In the genomic region with DNA sequence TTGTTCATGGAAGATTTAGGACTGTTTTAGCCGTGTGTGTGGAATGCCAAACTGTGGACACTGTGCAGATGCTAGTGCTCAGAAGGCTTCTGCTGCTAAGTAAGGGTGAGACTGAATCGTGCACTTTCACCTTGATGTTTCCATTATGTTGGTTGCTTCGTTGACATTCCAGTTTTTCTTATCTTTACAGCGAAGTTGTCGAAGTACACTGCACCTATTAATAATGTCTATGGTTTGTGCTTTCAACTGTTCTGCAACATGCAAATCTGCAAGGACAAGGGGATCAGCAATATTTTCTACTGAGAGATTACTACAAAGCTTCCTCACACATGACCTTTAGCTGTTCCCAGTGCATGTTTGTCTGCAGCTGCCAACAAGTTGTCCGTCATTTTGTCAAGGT, we compare ENCODE assay signal across 1 cellular context.
TF ChIP-seq lines count a peak whose summit lies in the region.

No MANE protein-coding gene starts in this region.

TF ChIP-seq in HepG2, 621 proteins besides CTCF, POLR2A, EP300 and RAD21 (continued from another document and continues in another):
- TF ChIP-seq, protein P1, sequence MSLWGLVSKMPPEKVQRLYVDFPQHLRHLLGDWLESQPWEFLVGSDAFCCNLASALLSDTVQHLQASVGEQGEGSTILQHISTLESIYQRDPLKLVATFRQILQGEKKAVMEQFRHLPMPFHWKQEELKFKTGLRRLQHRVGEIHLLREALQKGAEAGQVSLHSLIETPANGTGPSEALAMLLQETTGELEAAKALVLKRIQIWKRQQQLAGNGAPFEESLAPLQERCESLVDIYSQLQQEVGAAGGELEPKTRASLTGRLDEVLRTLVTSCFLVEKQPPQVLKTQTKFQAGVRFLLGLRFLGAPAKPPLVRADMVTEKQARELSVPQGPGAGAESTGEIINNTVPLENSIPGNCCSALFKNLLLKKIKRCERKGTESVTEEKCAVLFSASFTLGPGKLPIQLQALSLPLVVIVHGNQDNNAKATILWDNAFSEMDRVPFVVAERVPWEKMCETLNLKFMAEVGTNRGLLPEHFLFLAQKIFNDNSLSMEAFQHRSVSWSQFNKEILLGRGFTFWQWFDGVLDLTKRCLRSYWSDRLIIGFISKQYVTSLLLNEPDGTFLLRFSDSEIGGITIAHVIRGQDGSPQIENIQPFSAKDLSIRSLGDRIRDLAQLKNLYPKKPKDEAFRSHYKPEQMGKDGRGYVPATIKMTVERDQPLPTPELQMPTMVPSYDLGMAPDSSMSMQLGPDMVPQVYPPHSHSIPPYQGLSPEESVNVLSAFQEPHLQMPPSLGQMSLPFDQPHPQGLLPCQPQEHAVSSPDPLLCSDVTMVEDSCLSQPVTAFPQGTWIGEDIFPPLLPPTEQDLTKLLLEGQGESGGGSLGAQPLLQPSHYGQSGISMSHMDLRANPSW (CRISPR knock-in tag; IDR thresholded peaks at IDR 0.05; ENCODE audit: borderline replicate concordance), result no peak
- TF ChIP-seq RORA (CRISPR knock-in tag; IDR thresholded peaks at IDR 0.05) (no peak), SNAPC4 (CRISPR knock-in tag; IDR thresholded peaks at IDR 0.05) (peak; percentile 84; the same call in 1 of the 2 replicates), ZNF264 (CRISPR knock-in tag; IDR thresholded peaks at IDR 0.05) (0 out of 2 replicates have a peak, but pooled peaks have one; percentile 30), KDM3A (CRISPR knock-in tag; IDR thresholded peaks at IDR 0.05; ENCODE audit: low read depth) (no peak), NCOR1 (IDR thresholded peaks at IDR 0.05; ENCODE audit: borderline replicate concordance, low read length) (peak; percentile 55; the same call in 1 of the 2 replicates), GRHL1 (CRISPR knock-in tag; conservative IDR thresholded peaks at IDR 0.05) (no peak), ZKSCAN1 (IDR thresholded peaks at IDR 0.05; ENCODE audit: low read length) (no peak), ZNF30 (CRISPR knock-in tag; IDR thresholded peaks at IDR 0.05) (no peak), HOMEZ (CRISPR knock-in tag; IDR thresholded peaks at IDR 0.05; ENCODE audit: low read depth) (peak; percentile 48; the same call in 1 of the 2 replicates), ZNF292 (CRISPR knock-in tag; IDR thresholded peaks at IDR 0.05; ENCODE audit: borderline replicate concordance, low read depth) (peak; percentile 88), ZBED4 (CRISPR knock-in tag; IDR thresholded peaks at IDR 0.05; ENCODE audit: borderline replicate concordance) (no peak), FOXP1 (IDR thresholded peaks at IDR 0.05) (no peak), FOXP1 (CRISPR knock-in tag; IDR thresholded peaks at IDR 0.05) (peak; percentile 48; the same call in 1 of the 2 replicates), ZNF781 (CRISPR knock-in tag; IDR thresholded peaks at IDR 0.05; ENCODE audit: borderline replicate concordance, not compliant biosample characterization) (no peak), RFXAP (CRISPR knock-in tag; IDR thresholded peaks at IDR 0.05; ENCODE audit: borderline replicate concordance) (0 out of 2 replicates have a peak, but pooled peaks have one; percentile 19), GTF2F1 (IDR thresholded peaks at IDR 0.05; ENCODE audit: low read length) (no peak), ZNF138 (CRISPR knock-in tag; IDR thresholded peaks at IDR 0.05; ENCODE audit: low read depth) (no peak), ZNF678 (CRISPR knock-in tag; IDR thresholded peaks at IDR 0.05) (no peak), NBN (conservative IDR thresholded peaks at IDR 0.05) (no peak), LCORL (IDR thresholded peaks at IDR 0.05) (no peak), LCORL (CRISPR knock-in tag; IDR thresholded peaks at IDR 0.05) (0 out of 2 replicates have a peak, but pooled peaks have one; percentile 22), SMARCE1 (IDR thresholded peaks at IDR 0.05; ENCODE audit: borderline replicate concordance) (no peak), EEA1 (CRISPR knock-in tag; IDR thresholded peaks at IDR 0.05; ENCODE audit: borderline replicate concordance) (no peak), POGZ (CRISPR knock-in tag; IDR thresholded peaks at IDR 0.05) (peak; percentile 73; the same call in 1 of the 2 replicates), FOXA3 (CRISPR knock-in tag; IDR thresholded peaks at IDR 0.05) (no peak), TGIF2 (CRISPR knock-in tag; IDR thresholded peaks at IDR 0.05) (no peak)
- TF ChIP-seq, protein P2, sequence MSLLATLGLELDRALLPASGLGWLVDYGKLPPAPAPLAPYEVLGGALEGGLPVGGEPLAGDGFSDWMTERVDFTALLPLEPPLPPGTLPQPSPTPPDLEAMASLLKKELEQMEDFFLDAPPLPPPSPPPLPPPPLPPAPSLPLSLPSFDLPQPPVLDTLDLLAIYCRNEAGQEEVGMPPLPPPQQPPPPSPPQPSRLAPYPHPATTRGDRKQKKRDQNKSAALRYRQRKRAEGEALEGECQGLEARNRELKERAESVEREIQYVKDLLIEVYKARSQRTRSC (CRISPR knock-in tag; IDR thresholded peaks at IDR 0.05; ENCODE audit: low read depth), result no peak
- TF ChIP-seq, protein P3, sequence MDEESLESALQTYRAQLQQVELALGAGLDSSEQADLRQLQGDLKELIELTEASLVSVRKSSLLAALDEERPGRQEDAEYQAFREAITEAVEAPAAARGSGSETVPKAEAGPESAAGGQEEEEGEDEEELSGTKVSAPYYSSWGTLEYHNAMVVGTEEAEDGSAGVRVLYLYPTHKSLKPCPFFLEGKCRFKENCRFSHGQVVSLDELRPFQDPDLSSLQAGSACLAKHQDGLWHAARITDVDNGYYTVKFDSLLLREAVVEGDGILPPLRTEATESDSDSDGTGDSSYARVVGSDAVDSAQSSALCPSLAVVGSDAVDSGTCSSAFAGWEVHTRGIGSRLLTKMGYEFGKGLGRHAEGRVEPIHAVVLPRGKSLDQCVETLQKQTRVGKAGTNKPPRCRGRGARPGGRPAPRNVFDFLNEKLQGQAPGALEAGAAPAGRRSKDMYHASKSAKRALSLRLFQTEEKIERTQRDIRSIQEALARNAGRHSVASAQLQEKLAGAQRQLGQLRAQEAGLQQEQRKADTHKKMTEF (CRISPR knock-in tag; IDR thresholded peaks at IDR 0.05), result peak; percentile 35; the same call in 1 of the 2 replicates
- TF ChIP-seq, protein P4, sequence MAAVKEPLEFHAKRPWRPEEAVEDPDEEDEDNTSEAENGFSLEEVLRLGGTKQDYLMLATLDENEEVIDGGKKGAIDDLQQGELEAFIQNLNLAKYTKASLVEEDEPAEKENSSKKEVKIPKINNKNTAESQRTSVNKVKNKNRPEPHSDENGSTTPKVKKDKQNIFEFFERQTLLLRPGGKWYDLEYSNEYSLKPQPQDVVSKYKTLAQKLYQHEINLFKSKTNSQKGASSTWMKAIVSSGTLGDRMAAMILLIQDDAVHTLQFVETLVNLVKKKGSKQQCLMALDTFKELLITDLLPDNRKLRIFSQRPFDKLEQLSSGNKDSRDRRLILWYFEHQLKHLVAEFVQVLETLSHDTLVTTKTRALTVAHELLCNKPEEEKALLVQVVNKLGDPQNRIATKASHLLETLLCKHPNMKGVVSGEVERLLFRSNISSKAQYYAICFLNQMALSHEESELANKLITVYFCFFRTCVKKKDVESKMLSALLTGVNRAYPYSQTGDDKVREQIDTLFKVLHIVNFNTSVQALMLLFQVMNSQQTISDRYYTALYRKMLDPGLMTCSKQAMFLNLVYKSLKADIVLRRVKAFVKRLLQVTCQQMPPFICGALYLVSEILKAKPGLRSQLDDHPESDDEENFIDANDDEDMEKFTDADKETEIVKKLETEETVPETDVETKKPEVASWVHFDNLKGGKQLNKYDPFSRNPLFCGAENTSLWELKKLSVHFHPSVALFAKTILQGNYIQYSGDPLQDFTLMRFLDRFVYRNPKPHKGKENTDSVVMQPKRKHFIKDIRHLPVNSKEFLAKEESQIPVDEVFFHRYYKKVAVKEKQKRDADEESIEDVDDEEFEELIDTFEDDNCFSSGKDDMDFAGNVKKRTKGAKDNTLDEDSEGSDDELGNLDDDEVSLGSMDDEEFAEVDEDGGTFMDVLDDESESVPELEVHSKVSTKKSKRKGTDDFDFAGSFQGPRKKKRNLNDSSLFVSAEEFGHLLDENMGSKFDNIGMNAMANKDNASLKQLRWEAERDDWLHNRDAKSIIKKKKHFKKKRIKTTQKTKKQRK (IDR thresholded peaks at IDR 0.05; ENCODE audit: low read length), result no peak
